ENCODE assay signal across 22 cellular contexts in the genomic region with DNA sequence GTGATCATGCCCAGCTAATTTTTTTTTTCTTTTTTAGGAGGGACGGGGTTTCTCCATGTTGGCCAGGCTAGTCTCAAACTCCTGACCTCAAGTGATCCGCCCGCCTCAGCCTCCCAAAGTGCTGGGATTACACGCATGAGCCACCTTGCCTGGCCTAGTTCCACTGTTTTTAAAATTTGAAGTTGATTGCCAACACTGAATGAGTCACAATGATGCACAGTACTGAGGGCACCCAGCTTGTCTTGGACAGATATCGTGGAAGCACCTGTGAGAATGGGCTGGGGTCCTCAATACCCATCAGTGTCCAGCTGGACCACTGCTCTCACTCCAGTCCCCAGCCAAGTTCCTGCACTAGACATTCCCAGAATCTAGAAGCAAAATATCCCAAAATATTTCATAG. TPM values are rescaled to one million over a fixed set of nuclear protein-coding genes. Genes with fewer than 3 reads are reported as not detected.
DNase-seq lines count a peak whose midpoint lies in the region; ATAC-seq, FAIRE-seq and TF ChIP-seq lines count a peak whose summit lies in the region.
"Had no signal": no experiment of that assay in that cellular context is flagged by ENCODE, and none has a peak within 500 bp of the region (broad histone marks: within the 10 kb centered on the region; RNA-seq: fewer than 3 reads in every experiment).

No MANE protein-coding gene starts in this region.

- no peak overlapping the region for H3K27ac ChIP-seq in SK-N-SH (ENCODE audit: low read depth in 2 of 2, low read length in 1 of 2)
- H3K27ac ChIP-seq in OCI-LY7 (ENCODE audit: low read depth, low read length, poor library complexity, severe bottlenecking) = no peak overlapping the region
- H3K27ac ChIP-seq in esophagus (ENCODE audit: low read depth in 2 of 2, low read length in 1 of 2) = peak overlapping the region; percentile 6 to 73
- H3K27ac ChIP-seq: cardiac muscle cell, SJSA1, spleen, upper lobe of right lung had no signal

- peak overlapping the region; percentile 85; the same call in 1 of the 2 replicates for H3K4me2 ChIP-seq in SK-N-SH
- H3K4me2 ChIP-seq in OCI-LY7 (ENCODE audit: low read length) = peak overlapping the region; percentile 75; the same call in 1 of the 2 replicates

- no peaks in the 10 kb centered on the region for H3F3A ChIP-seq in SK-N-SH (replicated peaks; ENCODE audit: insufficient read depth)

- CTCF ChIA-PET in SK-N-SH (lab: Yijun Ruan, JAX) (no interaction called here), OCI-LY7 (lab: Charles Lee; ENCODE audit: unreplicated experiment) (no interaction called here)

- intact Hi-C loops in OCI-LY7 (cut with micrococcal nuclease; ENCODE audit: unreplicated experiment) = loop anchor here (5.0 kb wide), 1 partner anchor 158 kb away; the partner anchor contains the start of gene VPS35L

- H3K4me3 ChIP-seq in SK-N-SH (ENCODE audit: low read depth in 2 of 2, low read length in 1 of 2) (no peak overlapping the region), OCI-LY7 (ENCODE audit: low read depth, low read length, poor library complexity, severe bottlenecking) (no peak overlapping the region), esophagus (ENCODE audit: low read depth in 1 of 2, low read length in 2 of 2) (no peak overlapping the region)
- H3K4me3 ChIP-seq: cardiac muscle cell, SJSA1, spleen, upper lobe of right lung had no signal

- H2AFZ ChIP-seq in SK-N-SH (ENCODE audit: low read depth) (no peak overlapping the region), OCI-LY7 (ENCODE audit: low read length) (no peak overlapping the region)

- H3K9me2 ChIP-seq in SK-N-SH (no peaks in the 10 kb centered on the region), OCI-LY7 (ENCODE audit: insufficient read depth, low read length) (no peaks in the 10 kb centered on the region)

- H3K79me2 ChIP-seq in SK-N-SH (ENCODE audit: insufficient read depth) = peaks cover 87% of the 10 kb centered on the region
- peaks cover 43% of the 10 kb centered on the region for H3K79me2 ChIP-seq in OCI-LY7 (ENCODE audit: insufficient read depth, low read depth, low read length)

- H3K27me3 ChIP-seq in SK-N-SH (ENCODE audit: insufficient read depth) = no peaks in the 10 kb centered on the region
- H3K27me3 ChIP-seq in esophagus (ENCODE audit: control insufficient read depth in 1 of 2, insufficient read depth in 2 of 2, low read length in 2 of 2) = no peaks in the 10 kb centered on the region
- H3K27me3 ChIP-seq: cardiac muscle cell, SJSA1, spleen, upper lobe of right lung had no signal

- WGBS in SK-N-SH (ENCODE audit: low lambda C conversion rate) = 95% methylated on average over 5 of the region's 5 CpGs
- 49 to 55% methylated on average over 5 of the region's 5 CpGs for WGBS in esophagus, 2 donors

- ATAC-seq in SK-N-SH treated with all-trans-retinoic acid at 6 μM for 48 hours (no peak), GM21529 (IDR thresholded peaks at IDR 0.05; ENCODE audit: unreplicated experiment) (no peak)
- ATAC-seq: stimulated activated memory B cell treated with anti-CD40 and anti-IgM and Interleukin-4, amounts not matched to agents 10 μg/mL and 1 μg/mL and 100 μg/mL, for 72 hours; upper lobe of right lung had no signal

- H3K9me3 ChIP-seq in SK-N-SH (no peaks in the 10 kb centered on the region), OCI-LY7 (ENCODE audit: low read length) (no peaks in the 10 kb centered on the region), esophagus (ENCODE audit: control insufficient read depth in 2 of 2, insufficient read depth in 1 of 2, low read depth in 1 of 2, low read length in 1 of 2) (no peaks in the 10 kb centered on the region)
- H3K9me3 ChIP-seq: SJSA1, spleen, upper lobe of right lung had no signal

- H3K36me3 ChIP-seq in SK-N-SH (replicated peaks in 1 of 2; ENCODE audit: control insufficient read depth in 1 of 2, insufficient read depth in 2 of 2, low read length in 1 of 2) = peaks cover 15 to 42% of the 10 kb centered on the region in 2 experiments
- H3K36me3 ChIP-seq in OCI-LY7 (ENCODE audit: insufficient read depth, low read length) = peaks cover 46% of the 10 kb centered on the region
- H3K36me3 ChIP-seq in esophagus (ENCODE audit: control insufficient read depth in 2 of 2, insufficient read depth in 2 of 2, low read length in 1 of 2) = peaks cover 0 to 16% of the 10 kb centered on the region in 2 donors

- H4K20me1 ChIP-seq in SK-N-SH (ENCODE audit: insufficient read depth) (peaks cover 30% of the 10 kb centered on the region), OCI-LY7 (ENCODE audit: insufficient read depth, low read length) (peaks cover 14% of the 10 kb centered on the region)

- peaks cover 0 to 12% of the 10 kb centered on the region in 2 experiments; a peak in 1 of 4 replicates for H3K4me1 ChIP-seq in SK-N-SH (ENCODE audit: control insufficient read depth in 1 of 2, insufficient read depth in 2 of 2, low read depth in 1 of 2, low read length in 1 of 2)
- peaks cover 19% of the 10 kb centered on the region for H3K4me1 ChIP-seq in OCI-LY7 (ENCODE audit: insufficient read depth, low read length, poor library complexity, severe bottlenecking)
- H3K4me1 ChIP-seq in esophagus (ENCODE audit: control insufficient read depth in 2 of 2, insufficient read depth in 2 of 2, low read length in 1 of 2) = peaks cover 0 to 8% of the 10 kb centered on the region in 2 donors

- TF ChIP-seq RAD21 in SK-N-SH (IDR thresholded peaks at IDR 0.05; ENCODE audit: low read length) = no peak

- H3K9ac ChIP-seq in SK-N-SH = no peak overlapping the region

- no TSS peak for BruUV-seq in OCI-LY7 (replicated peaks; lab: Mats Ljungman, UMichigan)

- TF ChIP-seq CTCF in SK-N-SH (IDR thresholded peaks at IDR 0.05) (no peak), OCI-LY7 (conservative IDR thresholded peaks at IDR 0.05; ENCODE audit: low read length) (no peak), D721Med (IDR thresholded peaks at IDR 0.05; ENCODE audit: insufficient read depth, missing control alignments) (no peak)

- no peak for DNase-seq in SK-N-SH
- no peak for DNase-seq in OCI-LY7 (ENCODE audit: low spot score)
- DNase-seq in renal cortical epithelial cell (ENCODE audit: low read depth) = peak; percentile 30
- DNase-seq in activated gamma-delta T cell (lab: John Stamatoyannopoulos, UW) = no peak
- DNase-seq in D721Med (ENCODE audit: insufficient read length, low spot score) = no peak
- DNase-seq: 8988T; activated CD4-positive, alpha-beta T cell treated with anti-CD3 and anti-CD28 coated beads for 4 hours; CD4-positive, alpha-beta T cell; effector CD4-positive, alpha-beta T cell; GOT3; hypothalamus; NCI-H510A; posterior cingulate gyrus; spleen; T1000; upper lobe of right lung had no signal

- no peak for TF ChIP-seq EP300 in SK-N-SH (IDR thresholded peaks at IDR 0.05; ENCODE audit: borderline replicate concordance in 1 of 2, low read depth in 1 of 2, low read length in 1 of 2)

- FAIRE-seq in D721Med (lab: Jason Lieb, UNC) = no peak

- POLR2A ChIA-PET in SK-N-SH (lab: Yijun Ruan, JAX) (no interaction called here), OCI-LY7 (lab: Charles Lee) (interaction anchor here (0.7 kb wide), 1 partner anchor 102 kb away, joined by 4 read pairs; no protein-coding TSS in a partner anchor)

TF ChIP-seq in SK-N-SH, 30 proteins besides CTCF, POLR2A, EP300 and RAD21:
- no peak for TF ChIP-seq NFIC (IDR thresholded peaks at IDR 0.05; ENCODE audit: borderline replicate concordance)
- no peak for TF ChIP-seq SMC3 (IDR thresholded peaks at IDR 0.05; ENCODE audit: low read depth, low read length)
- no peak for TF ChIP-seq RXRA (IDR thresholded peaks at IDR 0.05; ENCODE audit: borderline replicate concordance, low read depth)
- TF ChIP-seq, protein P1, sequence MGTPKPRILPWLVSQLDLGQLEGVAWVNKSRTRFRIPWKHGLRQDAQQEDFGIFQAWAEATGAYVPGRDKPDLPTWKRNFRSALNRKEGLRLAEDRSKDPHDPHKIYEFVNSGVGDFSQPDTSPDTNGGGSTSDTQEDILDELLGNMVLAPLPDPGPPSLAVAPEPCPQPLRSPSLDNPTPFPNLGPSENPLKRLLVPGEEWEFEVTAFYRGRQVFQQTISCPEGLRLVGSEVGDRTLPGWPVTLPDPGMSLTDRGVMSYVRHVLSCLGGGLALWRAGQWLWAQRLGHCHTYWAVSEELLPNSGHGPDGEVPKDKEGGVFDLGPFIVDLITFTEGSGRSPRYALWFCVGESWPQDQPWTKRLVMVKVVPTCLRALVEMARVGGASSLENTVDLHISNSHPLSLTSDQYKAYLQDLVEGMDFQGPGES (IDR thresholded peaks at IDR 0.05; ENCODE audit: low read depth, low read length) = no peak
- TF ChIP-seq FOXJ3 (CRISPR knock-in tag; IDR thresholded peaks at IDR 0.05) = no peak

TF ChIP-seq in SK-N-SH treated with all-trans-retinoic acid at 6 μM for 48 hours, 23 proteins besides CTCF, POLR2A, EP300 and RAD21 (continues in another document):
- TF ChIP-seq PPARA (CRISPR knock-in tag; IDR thresholded peaks at IDR 0.05; ENCODE audit: borderline replicate concordance) (no peak), ZC3H10 (CRISPR knock-in tag; IDR thresholded peaks at IDR 0.05) (no peak), OSR1 (CRISPR knock-in tag; IDR thresholded peaks at IDR 0.05) (no peak), CREB5 (CRISPR knock-in tag; IDR thresholded peaks at IDR 0.05; ENCODE audit: low read depth) (no peak), ZNF565 (CRISPR knock-in tag; conservative IDR thresholded peaks at IDR 0.05; ENCODE audit: low read depth) (no peak)

RNA-seq across cellular contexts. Expression of gene KNOP1, which starts 2.5 kb away (rescaled TPM):
- 10.6 and 13.2 TPM in 2 replicates for polyA plus RNA-seq in SK-N-SH (2012; rRNA removed)
- 17.3 and 21.6 TPM in 2 replicates for polyA plus RNA-seq in SK-N-SH (2012; cell fraction: cytosol; rRNA removed)
- 6.1 and 8.4 TPM in 2 replicates for polyA plus RNA-seq in SK-N-SH (2012; cell fraction: nucleus; rRNA removed)
- total RNA-seq in OCI-LY7 (2014; rRNA removed; shearing (Covaris generic)) = 19.7 and 37.9 TPM in 2 replicates
- 30.0 and 33.2 TPM in 2 replicates for total RNA-seq in OCI-LY7 (2022)
- polyA plus RNA-seq in esophagus = 10 to 100 TPM; 12.8 to 14.3 TPM
- total RNA-seq in renal cortical epithelial cell = 14.1 and 23.8 TPM in 2 replicates

RNA-seq across cellular contexts. Expression of gene IQCK, which starts 2.5 kb away (rescaled TPM):
- polyA plus RNA-seq in SK-N-SH (2012; rRNA removed) = 7.3 and 8.6 TPM in 2 replicates
- polyA plus RNA-seq in SK-N-SH (2012; cell fraction: cytosol; rRNA removed) = 8.9 and 9.1 TPM in 2 replicates
- polyA plus RNA-seq in SK-N-SH (2012; cell fraction: nucleus; rRNA removed) = 7.5 and 12.0 TPM in 2 replicates
- 1.3 and 2.2 TPM in 2 replicates for total RNA-seq in OCI-LY7 (2014; rRNA removed; shearing (Covaris generic))
- total RNA-seq in OCI-LY7 (2022) = 2.7 and 4.3 TPM in 2 replicates
- polyA plus RNA-seq in esophagus = 1 to 10 TPM; 4.5 to 5.3 TPM
- 9.2 and 37.1 TPM in 2 replicates for total RNA-seq in renal cortical epithelial cell

Comparison
In these comparisons a context has a peak if more than half of its experiments do, and no peak if none do; other contexts are left out.
1. H3K27ac ChIP-seq: peak in esophagus (2 of 2); none in SK-N-SH (0 of 2) and OCI-LY7 (single experiment).